In the genomic region with DNA sequence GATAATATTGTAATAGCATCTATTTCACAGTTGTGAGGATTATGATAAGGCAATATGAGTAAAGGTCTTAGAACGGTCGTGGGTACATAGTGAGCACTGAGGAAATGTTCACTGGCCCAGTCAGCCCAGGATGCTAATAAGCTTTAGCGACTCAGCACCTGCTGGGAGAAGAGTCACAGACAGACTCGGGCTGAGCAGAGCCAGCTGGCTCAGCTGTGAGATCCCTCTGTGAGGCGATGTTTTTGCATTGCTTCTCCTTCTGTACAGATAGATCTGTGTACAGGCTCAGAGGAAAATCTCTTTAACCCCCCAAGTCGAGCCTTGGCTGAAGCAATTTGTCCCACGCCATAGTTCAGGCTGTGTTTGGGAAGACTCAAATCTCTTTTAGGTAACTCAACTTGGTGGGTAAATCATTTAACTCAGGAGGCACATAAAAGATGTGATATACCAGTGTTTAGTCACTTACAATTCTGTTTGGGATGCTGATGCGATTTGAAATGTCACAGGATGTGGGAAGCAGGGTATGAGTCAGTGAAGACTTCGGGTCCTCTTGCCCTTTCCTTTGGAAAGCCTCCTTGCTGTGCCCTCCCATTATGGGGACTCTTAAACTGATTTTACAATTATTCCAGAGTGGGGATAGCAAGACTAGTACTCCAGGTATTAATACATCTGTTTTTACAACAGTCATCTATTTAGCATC, we compare ENCODE assay signal across 20 cellular contexts. TPM values are rescaled to one million over a fixed set of nuclear protein-coding genes. Genes with fewer than 3 reads are reported as not detected.
DNase-seq lines count a peak whose midpoint lies in the region; ATAC-seq and TF ChIP-seq lines count a peak whose summit lies in the region.
"Had no signal": no experiment of that assay in that cellular context is flagged by ENCODE, and none has a peak within 500 bp of the region (broad histone marks: within the 10 kb centered on the region; RNA-seq: fewer than 3 reads in every experiment).

No MANE protein-coding gene starts in this region.

- peak; percentile 55 for DNase-seq in Ammon's horn (ENCODE audit: low spot score)
- DNase-seq in H7, result peak; percentile 17
- DNase-seq in WTC11 (ENCODE audit: low spot score), result no peak
- no peak for DNase-seq in neural crest cell (ENCODE audit: low read depth, low spot score)
- no peak for DNase-seq in right cardiac atrium
- DNase-seq: activated CD4-positive, alpha-beta T cell treated with anti-CD3 and anti-CD28 coated beads for 48 hours; activated naive CD8-positive, alpha-beta T cell treated with anti-CD3 and anti-CD28 coated beads, Interleukin-2, amount 10 ng/mL, durations not matched to agents 7 days and 5 days; CD4-positive, CD25-positive, alpha-beta regulatory T cell; DMS153; NCI-H69; right lobe of liver; SHP77 had no signal

- TF ChIP-seq CTCF in WTC11 (IDR thresholded peaks at IDR 0.05), result no peak
- TF ChIP-seq CTCF in neural crest cell (conservative IDR thresholded peaks at IDR 0.05), result no peak

- H3K4me3 ChIP-seq in H7 (ENCODE audit: insufficient read depth, low read depth, low read length) (no peak overlapping the region), right cardiac atrium (ENCODE audit: low read length) (no peak overlapping the region)
- H3K4me3 ChIP-seq: HAP-1, hepatocyte, right lobe of liver, vagina had no signal

- H3K36me3 Mint-ChIP-seq in WTC11 (no peaks in the 10 kb centered on the region), neural crest cell (ENCODE audit: low read depth) (no peaks in the 10 kb centered on the region)
- H3K36me3 Mint-ChIP-seq in stimulated activated memory B cell treated with anti-CD40 and anti-IgM and Interleukin-4, amounts not matched to agents 10 μg/mL and 1 μg/mL and 100 μg/mL, for 72 hours, result no peaks in the 10 kb centered on the region
- H3K36me3 Mint-ChIP-seq: activated naive CD8-positive, alpha-beta T cell treated with anti-CD3 and anti-CD28 coated beads, Interleukin-2, amount 10 ng/mL, durations not matched to agents 7 days and 5 days; CD4-positive, CD25-positive, alpha-beta regulatory T cell had no signal

- CTCF ChIA-PET in WTC11 (lab: Charles Lee), result no interaction called here

- ATAC-seq in WTC11 (peak; percentile 39; the same call in 1 of the 2 replicates), right cardiac atrium (no peak), HG02798 (IDR thresholded peaks at IDR 0.05; ENCODE audit: poor library complexity, unreplicated experiment) (no peak)
- ATAC-seq in stimulated activated memory B cell treated with anti-CD40 and anti-IgM and Interleukin-4, amounts not matched to agents 10 μg/mL and 1 μg/mL and 100 μg/mL, for 72 hours, result no peak
- no peak for ATAC-seq in activated CD4-positive, CD25-positive, alpha-beta regulatory T cell treated with anti-CD3 and anti-CD28 coated beads, Interleukin-2, amount 50 U/mL, for 24 hours
- ATAC-seq: right lobe of liver had no signal

- POLR2A ChIA-PET in WTC11 (lab: Charles Lee), result no interaction called here

- no peak overlapping the region for H3K4me3 Mint-ChIP-seq in WTC11
- H3K4me3 Mint-ChIP-seq in neural crest cell, result no peak overlapping the region
- H3K4me3 Mint-ChIP-seq in stimulated activated memory B cell treated with anti-CD40 and anti-IgM and Interleukin-4, amounts not matched to agents 10 μg/mL and 1 μg/mL and 100 μg/mL, for 72 hours, result no peak overlapping the region
- H3K4me3 Mint-ChIP-seq: activated naive CD8-positive, alpha-beta T cell treated with anti-CD3 and anti-CD28 coated beads, Interleukin-2, amount 10 ng/mL, durations not matched to agents 7 days and 5 days; CD4-positive, CD25-positive, alpha-beta regulatory T cell; dendritic cell treated with granulocyte-macrophage colony-stimulating factor and Interleukin-4, amounts not matched to agents 40 ng/mL and 50 ng/mL, for 4 days had no signal

- H3K9me3 Mint-ChIP-seq in WTC11, result no peaks in the 10 kb centered on the region
- H3K9me3 Mint-ChIP-seq in neural crest cell, result no peaks in the 10 kb centered on the region
- no peaks in the 10 kb centered on the region for H3K9me3 Mint-ChIP-seq in stimulated activated memory B cell treated with anti-CD40 and anti-IgM and Interleukin-4, amounts not matched to agents 10 μg/mL and 1 μg/mL and 100 μg/mL, for 72 hours
- H3K9me3 Mint-ChIP-seq: activated naive CD8-positive, alpha-beta T cell treated with anti-CD3 and anti-CD28 coated beads, Interleukin-2, amount 10 ng/mL, durations not matched to agents 7 days and 5 days; activated T-helper 2 cell treated with anti-CD3 and anti-CD28 coated beads, Interferon-gamma antibody, Interleukin-2, Interleukin-4, amounts not matched to agents 10 μg/mL and 5 μg/mL and 100 μg/mL, durations not matched to agents 14 hours and 24 hours and 36 hours; dendritic cell treated with granulocyte-macrophage colony-stimulating factor and Interleukin-4, amounts not matched to agents 40 ng/mL and 50 ng/mL, for 4 days had no signal

- H3K27me3 Mint-ChIP-seq in WTC11 (ENCODE audit: low read depth), result no peaks in the 10 kb centered on the region
- no peaks in the 10 kb centered on the region for H3K27me3 Mint-ChIP-seq in neural crest cell (ENCODE audit: low read depth)
- H3K27me3 Mint-ChIP-seq in stimulated activated memory B cell treated with anti-CD40 and anti-IgM and Interleukin-4, amounts not matched to agents 10 μg/mL and 1 μg/mL and 100 μg/mL, for 72 hours, result peaks cover 18% of the 10 kb centered on the region
- H3K27me3 Mint-ChIP-seq: CD4-positive, CD25-positive, alpha-beta regulatory T cell had no signal

- no peaks in the 10 kb centered on the region for H3K9me3 ChIP-seq in right cardiac atrium (ENCODE audit: control insufficient read depth, low read length)
- H3K9me3 ChIP-seq: HAP-1, right lobe of liver, vagina had no signal

- no peaks in the 10 kb centered on the region for H3K36me3 ChIP-seq in H7 (replicated peaks; ENCODE audit: control insufficient read depth, insufficient read depth, low read length)
- H3K36me3 ChIP-seq: HAP-1, right lobe of liver, vagina had no signal

- 55% methylated on average over 9 of the region's 9 CpGs for WGBS in right cardiac atrium

- H3K27ac Mint-ChIP-seq in WTC11 (no peak overlapping the region), neural crest cell (ENCODE audit: unreplicated experiment) (peak overlapping the region; percentile 14)
- no peak overlapping the region for H3K27ac Mint-ChIP-seq in stimulated activated memory B cell treated with anti-CD40 and anti-IgM and Interleukin-4, amounts not matched to agents 10 μg/mL and 1 μg/mL and 100 μg/mL, for 72 hours
- H3K27ac Mint-ChIP-seq: activated naive CD8-positive, alpha-beta T cell treated with anti-CD3 and anti-CD28 coated beads, Interleukin-2, amount 10 ng/mL, durations not matched to agents 7 days and 5 days; activated T-helper 2 cell treated with anti-CD3 and anti-CD28 coated beads, Interferon-gamma antibody, Interleukin-2, Interleukin-4, amounts not matched to agents 10 μg/mL and 5 μg/mL and 100 μg/mL, durations not matched to agents 14 hours and 24 hours and 36 hours; CD4-positive, CD25-positive, alpha-beta regulatory T cell; dendritic cell treated with granulocyte-macrophage colony-stimulating factor and Interleukin-4, amounts not matched to agents 40 ng/mL and 50 ng/mL, for 4 days had no signal

- H3K4me1 ChIP-seq in right cardiac atrium (ENCODE audit: control insufficient read depth, insufficient read depth, low read length), result no peaks in the 10 kb centered on the region
- H3K4me1 ChIP-seq: HAP-1, right lobe of liver, vagina had no signal

- H3K4me1 Mint-ChIP-seq in WTC11 (no peaks in the 10 kb centered on the region), neural crest cell (no peaks in the 10 kb centered on the region)
- H3K4me1 Mint-ChIP-seq in stimulated activated memory B cell treated with anti-CD40 and anti-IgM and Interleukin-4, amounts not matched to agents 10 μg/mL and 1 μg/mL and 100 μg/mL, for 72 hours, result no peaks in the 10 kb centered on the region
- H3K4me1 Mint-ChIP-seq: activated naive CD8-positive, alpha-beta T cell treated with anti-CD3 and anti-CD28 coated beads, Interleukin-2, amount 10 ng/mL, durations not matched to agents 7 days and 5 days; CD4-positive, CD25-positive, alpha-beta regulatory T cell had no signal

- H3K27ac ChIP-seq in right cardiac atrium (ENCODE audit: low read length), result no peak overlapping the region
- H3K27ac ChIP-seq: hepatocyte, right lobe of liver, vagina had no signal

- H3K27me3 ChIP-seq in H7 (ENCODE audit: control insufficient read depth, insufficient read depth, low read length) (no peaks in the 10 kb centered on the region), right cardiac atrium (ENCODE audit: control insufficient read depth, insufficient read depth) (no peaks in the 10 kb centered on the region)
- H3K27me3 ChIP-seq: hepatocyte, right lobe of liver, vagina had no signal

- intact Hi-C loops in right cardiac atrium (cut with DNase I), result no loop called here

TF ChIP-seq in WTC11, 78 proteins besides CTCF, POLR2A, EP300 and RAD21 (continues in another document):
- TF ChIP-seq, protein P1, sequence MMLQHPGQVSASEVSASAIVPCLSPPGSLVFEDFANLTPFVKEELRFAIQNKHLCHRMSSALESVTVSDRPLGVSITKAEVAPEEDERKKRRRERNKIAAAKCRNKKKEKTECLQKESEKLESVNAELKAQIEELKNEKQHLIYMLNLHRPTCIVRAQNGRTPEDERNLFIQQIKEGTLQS (CRISPR knock-in tag; conservative IDR thresholded peaks at IDR 0.05), result no peak
- TF ChIP-seq MLX (CRISPR knock-in tag; IDR thresholded peaks at IDR 0.05), result no peak
- no peak for TF ChIP-seq GABPB1 (CRISPR knock-in tag; IDR thresholded peaks at IDR 0.05)
- TF ChIP-seq, protein P2, sequence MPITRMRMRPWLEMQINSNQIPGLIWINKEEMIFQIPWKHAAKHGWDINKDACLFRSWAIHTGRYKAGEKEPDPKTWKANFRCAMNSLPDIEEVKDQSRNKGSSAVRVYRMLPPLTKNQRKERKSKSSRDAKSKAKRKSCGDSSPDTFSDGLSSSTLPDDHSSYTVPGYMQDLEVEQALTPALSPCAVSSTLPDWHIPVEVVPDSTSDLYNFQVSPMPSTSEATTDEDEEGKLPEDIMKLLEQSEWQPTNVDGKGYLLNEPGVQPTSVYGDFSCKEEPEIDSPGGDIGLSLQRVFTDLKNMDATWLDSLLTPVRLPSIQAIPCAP (CRISPR knock-in tag; IDR thresholded peaks at IDR 0.05), result no peak
- TF ChIP-seq GTF2I (CRISPR knock-in tag; conservative IDR thresholded peaks at IDR 0.05), result no peak
- TF ChIP-seq ZNF317 (CRISPR knock-in tag; IDR thresholded peaks at IDR 0.05; ENCODE audit: borderline replicate concordance, low read depth), result no peak
- no peak for TF ChIP-seq TP53 (CRISPR knock-in tag; IDR thresholded peaks at IDR 0.05)
- TF ChIP-seq SP1 (CRISPR knock-in tag; conservative IDR thresholded peaks at IDR 0.05), result no peak

RNA-seq across cellular contexts. Expression of gene PHACTR1, which starts 53.1 kb away (rescaled TPM):
- total RNA-seq in H7 (2014; rRNA removed; shearing (Covaris generic)), result 3.3 and 5.1 TPM in 2 replicates
- total RNA-seq in WTC11 (2021), result 13.5 to 15.5 TPM (median 13.6 TPM) in 3 replicates
- 10.3 and 10.4 TPM in 2 replicates for total RNA-seq in neural crest cell
- 10 to 100 TPM; 24.8 to 29.4 (median 26.4) TPM for total RNA-seq in right cardiac atrium
- 7.3 TPM for polyA plus RNA-seq in right cardiac atrium

Comparison
In these comparisons a context has a peak if more than half of its experiments do, and no peak if none do; other contexts are left out.
1. DNase-seq: peak in Ammon's horn (single experiment) and H7 (single experiment); none in WTC11 (single experiment), neural crest cell (single experiment) and right cardiac atrium (0 of 3).